ENCODE assay signal across 16 cellular contexts in genomic region chr7:89029864-89030263, GRCh38.
A peak's percentile ranks its signal among the peaks of the same experiment; 100 is the strongest.
DNase-seq lines count a peak whose midpoint lies in the region; ATAC-seq and TF ChIP-seq lines count a peak whose summit lies in the region.
"Had no signal": no experiment of that assay in that cellular context is flagged by ENCODE, and none has a peak within 500 bp of the region (broad histone marks: within the 10 kb centered on the region; RNA-seq: fewer than 3 reads in every experiment).

No MANE protein-coding gene starts in this region.

- peak overlapping the region; percentile 10 for H3K27ac ChIP-seq in foreskin keratinocyte
- no peak overlapping the region for H3K27ac ChIP-seq in dorsolateral prefrontal cortex
- H3K27ac ChIP-seq in GM23248 = no peak overlapping the region
- H3K27ac ChIP-seq: Peyer's patch, uterus had no signal

- 12 to 18% methylated on average over 2 of the region's 2 CpGs for WGBS in GM23248 (ENCODE audit: low coverage in 1 of 2, low lambda C conversion rate in 2 of 2, missing lambda C conversion rate in 2 of 2), 2 experiments

- H3K27me3 ChIP-seq in foreskin keratinocyte (no peaks in the 10 kb centered on the region), dorsolateral prefrontal cortex (no peaks in the 10 kb centered on the region), GM23248 (replicated peaks; ENCODE audit: insufficient read depth) (no peaks in the 10 kb centered on the region)
- H3K27me3 ChIP-seq: BE2C, Peyer's patch, uterus had no signal

- in situ Hi-C loops in SK-MEL-5 (cut with HindIII; ENCODE audit: low pct_unique_long_range_greater_than_20kb, low sequenced_read_pairs) = no loop called here
- in situ Hi-C loops in GM23248 (cut with MboI) = no loop called here

- DNase-seq in AG10803 (ENCODE audit: low read depth) (peak; percentile 3), SK-MEL-5 (ENCODE audit: low read depth, low spot score) (peak; percentile 75), foreskin keratinocyte (peak; percentile 31 to 71), NCI-H146 (lab: John Stamatoyannopoulos, UW) (no peak), dorsolateral prefrontal cortex (no peak), GM23248 (no peak)
- no peak for DNase-seq in activated effector memory CD4-positive, alpha-beta T cell treated with Interleukin-2 at 50 U/mL for 16 hours
- DNase-seq: activated CD4-positive, alpha-beta memory T cell treated with anti-CD3 and anti-CD28 coated beads for 36 hours; activated gamma-delta T cell; BE2C; H7; NCI-H1092 treated with DMSO at 0.1 percent for 48 hours; NCI-H226; Peyer's patch; uterus had no signal

- peaks cover 9% of the 10 kb centered on the region for H3K4me1 ChIP-seq in foreskin keratinocyte
- no peaks in the 10 kb centered on the region for H3K4me1 ChIP-seq in GM23248 (ENCODE audit: insufficient read depth)
- H3K4me1 ChIP-seq: BE2C, Peyer's patch, uterus had no signal

- H3K36me3 ChIP-seq in GM23248 (ENCODE audit: low read depth) = no peaks in the 10 kb centered on the region
- H3K36me3 ChIP-seq: BE2C, Peyer's patch, uterus had no signal

- no peak overlapping the region for H3K4me3 ChIP-seq in AG10803 (ENCODE audit: low read length)
- no peak overlapping the region for H3K4me3 ChIP-seq in dorsolateral prefrontal cortex
- no peak overlapping the region for H3K4me3 ChIP-seq in GM23248
- H3K4me3 ChIP-seq: Peyer's patch, uterus had no signal

- ATAC-seq in HG03060 (IDR thresholded peaks at IDR 0.05; ENCODE audit: low read depth, unreplicated experiment) = peak; percentile 60
- peak; percentile 99 for ATAC-seq in foreskin keratinocyte

- H3K9ac ChIP-seq in GM23248 = no peak overlapping the region

- no peaks in the 10 kb centered on the region for H4K20me1 ChIP-seq in GM23248 (ENCODE audit: insufficient read depth)

- H3F3A ChIP-seq in GM23248 (ENCODE audit: insufficient read depth) = no peaks in the 10 kb centered on the region

- no peak for TF ChIP-seq CTCF in AG10803 (conservative IDR thresholded peaks at IDR 0.05; ENCODE audit: low read length)
- no peak for TF ChIP-seq CTCF in foreskin keratinocyte (conservative IDR thresholded peaks at IDR 0.05)
- no peak for TF ChIP-seq CTCF in dorsolateral prefrontal cortex (IDR thresholded peaks at IDR 0.05 in 54 of 56, conservative IDR thresholded peaks at IDR 0.05 in 2 of 56; ENCODE audit: low read depth in 1 of 56, partially characterized antibody in 56 of 56)

- no peaks in the 10 kb centered on the region for H3K9me2 ChIP-seq in GM23248 (ENCODE audit: insufficient read depth)

- no peak overlapping the region for H3K4me2 ChIP-seq in GM23248 (ENCODE audit: unreplicated experiment)

- intact Hi-C loops in dorsolateral prefrontal cortex (cut with DNase I) = no loop called here

- no peak overlapping the region for H2AFZ ChIP-seq in GM23248

- H3K9me3 ChIP-seq in GM23248 (ENCODE audit: low read depth) = no peaks in the 10 kb centered on the region
- H3K9me3 ChIP-seq: BE2C, Peyer's patch, uterus had no signal

- no peaks in the 10 kb centered on the region for H3K79me2 ChIP-seq in GM23248 (ENCODE audit: insufficient read depth)

Comparison
In these comparisons a context has a peak if more than half of its experiments do, and no peak if none do; other contexts are left out.
1. DNase-seq: peak in AG10803 (single experiment), SK-MEL-5 (single experiment) and foreskin keratinocyte (2 of 2); none in NCI-H146 (single experiment), dorsolateral prefrontal cortex (0 of 10), GM23248 (single experiment) and activated effector memory CD4-positive, alpha-beta T cell treated with Interleukin-2 at 50 U/mL for 16 hours (single experiment).